9 cellular contexts compared by ENCODE assay signal in genomic region chr3:187739125-187739560, GRCh38. TPM values are rescaled to one million over a fixed set of nuclear protein-coding genes. Genes with fewer than 3 reads are reported as not detected.
DNase-seq lines count a peak whose midpoint lies in the region; ATAC-seq, FAIRE-seq and TF ChIP-seq lines count a peak whose summit lies in the region.
"Had no signal": no experiment of that assay in that cellular context is flagged by ENCODE, and none has a peak within 500 bp of the region (broad histone marks: within the 10 kb centered on the region; RNA-seq: fewer than 3 reads in every experiment).

No MANE protein-coding gene starts in this region.

- peak overlapping the region; percentile 71 for H3K9ac ChIP-seq in NT2/D1 (ENCODE audit: insufficient read length, low read depth)
- peak overlapping the region; percentile 99 for H3K9ac ChIP-seq in HepG2 (ENCODE audit: insufficient read depth, low read depth, low read length)

- in situ Hi-C loops in HepG2 (cut with HindIII; ENCODE audit: extremely low pct_ligation_motif_present, low pct_unique_long_range_greater_than_20kb): loop anchor here (25.0 kb wide), 3 partner anchors 673 to 998 kb away; no protein-coding TSS in a partner anchor

- H3K4me1 ChIP-seq in NT2/D1 (ENCODE audit: insufficient read depth, insufficient read length): no peaks in the 10 kb centered on the region
- peaks cover 57% of the 10 kb centered on the region for H3K4me1 ChIP-seq in HepG2 (ENCODE audit: insufficient read depth, low read length)

- POLR2A ChIA-PET in HepG2 (lab: Yijun Ruan, JAX): interaction anchor here (0.7 to 5.7 kb wide), 9 partner anchors 11 to 1142 kb away, joined by 3 to 31 read pairs (median 4); partner anchors contain the start of gene LPP

- H3K27ac Mint-ChIP-seq in brain: peak overlapping the region; percentile 55 to 100 (median 86)
- peak overlapping the region; percentile 94 for H3K27ac Mint-ChIP-seq in stimulated activated naive B cell treated with anti-CD40 and anti-IgM and Interleukin-4, amounts not matched to agents 10 μg/mL and 1 μg/mL and 100 μg/mL, for 72 hours

- H3K4me2 ChIP-seq in HepG2 (ENCODE audit: low read depth, low read length): peak overlapping the region; percentile 95

- CTCF ChIA-PET in HepG2 (lab: Yijun Ruan, JAX; ENCODE audit: low intra/inter-chr PET ratio, low total read pairs): interaction anchor here (1.3 to 3.5 kb wide), 3 partner anchors 1215 to 1310 kb away, joined by 3 to 16 read pairs (median 8); no protein-coding TSS in a partner anchor

- peaks cover 100% of the 10 kb centered on the region for H3K79me2 ChIP-seq in HepG2 (ENCODE audit: insufficient read depth, low read length)

- intact Hi-C loops in HepG2 (cut with micrococcal nuclease; ENCODE audit: unreplicated experiment): loop anchor here (2.0 to 5.0 kb wide), 2 partner anchors 1098 to 1410 kb away; no protein-coding TSS in a partner anchor

- peak; percentile 16 for ATAC-seq in HepG2
- peak in 1 of 2 donors; percentile 2 for ATAC-seq in stimulated activated naive B cell treated with anti-CD40 and anti-IgM and Interleukin-4, amounts not matched to agents 10 μg/mL and 1 μg/mL and 100 μg/mL, for 72 hours (replicated peaks)

- TF ChIP-seq EP300 in HepG2 (IDR thresholded peaks at IDR 0.05; ENCODE audit: low read depth in 2 of 2, low read length in 2 of 2) (no peak), HepG2 (CRISPR knock-in tag; IDR thresholded peaks at IDR 0.05; ENCODE audit: borderline replicate concordance) (no peak)

- TF ChIP-seq CTCF in brain (conservative IDR thresholded peaks at IDR 0.05) (peak; percentile 11 to 32), HepG2 (CRISPR knock-in tag; IDR thresholded peaks at IDR 0.05) (no peak)

- DNase-seq in AG08396 (ENCODE audit: low spot score) (peak; percentile 39), NT2/D1 (ENCODE audit: low read depth, low spot score) (no peak), HepG2 (ENCODE audit: low spot score) (no peak), pons (ENCODE audit: low spot score) (no peak), NCI-H510A (lab: John Stamatoyannopoulos, UW) (no peak), NCI-H526 treated with DMSO at 0.1 percent for 48 hours (lab: John Stamatoyannopoulos, UW) (no peak)
- DNase-seq in stimulated activated naive B cell treated with anti-CD40 and anti-IgM and Interleukin-4, amounts not matched to agents 10 μg/mL and 1 μg/mL and 100 μg/mL, for 72 hours: no peak

- H3K4me3 Mint-ChIP-seq in brain: peak overlapping the region; percentile 90 to 100 (median 95)
- H3K4me3 Mint-ChIP-seq in stimulated activated naive B cell treated with anti-CD40 and anti-IgM and Interleukin-4, amounts not matched to agents 10 μg/mL and 1 μg/mL and 100 μg/mL, for 72 hours: peak overlapping the region; percentile 88 to 95

- no peak for FAIRE-seq in HepG2 (lab: Jason Lieb, UNC)
- FAIRE-seq: colon had no signal

- H3K36me3 ChIP-seq in NT2/D1 (ENCODE audit: insufficient read depth, insufficient read length, low read length) (no peaks in the 10 kb centered on the region), HepG2 (replicated peaks in 1 of 2; ENCODE audit: control insufficient read depth in 1 of 2, insufficient read depth in 2 of 2, low read length in 2 of 2) (peaks cover 2 to 12% of the 10 kb centered on the region in 2 experiments; a peak in 3 of 5 replicates)

- H3K27me3 Mint-ChIP-seq in brain: peaks cover 37% of the 10 kb centered on the region
- no peaks in the 10 kb centered on the region for H3K27me3 Mint-ChIP-seq in stimulated activated naive B cell treated with anti-CD40 and anti-IgM and Interleukin-4, amounts not matched to agents 10 μg/mL and 1 μg/mL and 100 μg/mL, for 72 hours

- no peak for TF ChIP-seq RAD21 in HepG2 (CRISPR knock-in tag; IDR thresholded peaks at IDR 0.05)

- H3K27me3 ChIP-seq in NT2/D1 (ENCODE audit: insufficient read depth, insufficient read length): peaks cover 58% of the 10 kb centered on the region
- H3K27me3 ChIP-seq in HepG2 (ENCODE audit: control insufficient read depth in 1 of 2, insufficient read depth in 2 of 2, low read length in 2 of 2): no peaks in the 10 kb centered on the region; a peak in 1 of 5 replicates

- H3K27ac ChIP-seq in HepG2 (ENCODE audit: extremely low read length, insufficient read depth, low read length): peak overlapping the region; percentile 100

- 44% methylated on average over 21 of the region's 21 CpGs for WGBS in HepG2 (ENCODE audit: low lambda C conversion rate)

- 0 out of 4 replicates have a peak, but pooled peaks of 1 of the 2 experiments have one; percentile 8 for TF ChIP-seq POLR2A in HepG2 (IDR thresholded peaks at IDR 0.05; ENCODE audit: insufficient read depth in 1 of 2, low read depth in 2 of 2, low read length in 2 of 2)

- H3K4me3 ChIP-seq in NT2/D1 (ENCODE audit: insufficient read length, low read depth): peak overlapping the region; percentile 43
- H3K4me3 ChIP-seq in HepG2 (replicated peaks in 1 of 3; ENCODE audit: insufficient read depth in 1 of 3, low read depth in 2 of 3, low read length in 3 of 3): peak overlapping the region; percentile 45 to 99 (median 98)

- H3K4me1 Mint-ChIP-seq in brain: peaks cover 70% of the 10 kb centered on the region
- peaks cover 41 to 60% of the 10 kb centered on the region in 2 donors for H3K4me1 Mint-ChIP-seq in stimulated activated naive B cell treated with anti-CD40 and anti-IgM and Interleukin-4, amounts not matched to agents 10 μg/mL and 1 μg/mL and 100 μg/mL, for 72 hours

- peaks cover 93% of the 10 kb centered on the region for H4K20me1 ChIP-seq in HepG2 (ENCODE audit: insufficient read depth, low read length)

- H3K36me3 Mint-ChIP-seq in brain: no peaks in the 10 kb centered on the region
- peaks cover 8 to 12% of the 10 kb centered on the region in 2 donors for H3K36me3 Mint-ChIP-seq in stimulated activated naive B cell treated with anti-CD40 and anti-IgM and Interleukin-4, amounts not matched to agents 10 μg/mL and 1 μg/mL and 100 μg/mL, for 72 hours

- H3K9me3 ChIP-seq in NT2/D1 (ENCODE audit: insufficient read depth, low read length) (no peaks in the 10 kb centered on the region), HepG2 (ENCODE audit: low read length) (no peaks in the 10 kb centered on the region)

- H2AFZ ChIP-seq in HepG2 (ENCODE audit: low read length): no peak overlapping the region

- no peaks in the 10 kb centered on the region for H3K9me3 Mint-ChIP-seq in brain
- H3K9me3 Mint-ChIP-seq in stimulated activated naive B cell treated with anti-CD40 and anti-IgM and Interleukin-4, amounts not matched to agents 10 μg/mL and 1 μg/mL and 100 μg/mL, for 72 hours: no peaks in the 10 kb centered on the region

- no TSS peak for BruUV-seq in HepG2 (replicated peaks; lab: Mats Ljungman, UMichigan)

RNA-seq across cellular contexts. Expression of gene BCL6, which starts 6.1 kb away (rescaled TPM):
- 30.0 TPM for polyA plus RNA-seq in brain (ENCODE audit: insufficient read depth, low read depth, low replicate concordance)
- total RNA-seq in HepG2 (2016; rRNA removed; fragmentation: Illumina TruSeq; extraction: Trizol): 20.3 and 21.2 TPM in 2 replicates
- total RNA-seq in HepG2 (2016; cell fraction: cytosol; rRNA removed; fragmentation: Illumina TruSeq; extraction: Trizol; ENCODE audit: low read depth): 5.3 and 5.8 TPM in 2 replicates
- 12.4 and 21.0 TPM in 2 replicates for total RNA-seq in HepG2 (2016; cell fraction: insoluble cytoplasmic fraction; rRNA removed; fragmentation: Illumina TruSeq; extraction: Trizol)
- total RNA-seq in HepG2 (2016; cell fraction: membrane; rRNA removed; fragmentation: Illumina TruSeq; extraction: Trizol): 8.3 and 11.0 TPM in 2 replicates
- 25.9 and 29.9 TPM in 2 replicates for total RNA-seq in HepG2 (2016; cell fraction: nucleus; rRNA removed; fragmentation: Illumina TruSeq; extraction: Trizol)
- polyA plus RNA-seq in HepG2 (2011; rRNA removed): 53.7 and 67.5 TPM in 2 replicates
- polyA plus RNA-seq in HepG2 (2011; cell fraction: cytosol; rRNA removed): 18.9 and 19.0 TPM in 2 replicates
- polyA plus RNA-seq in HepG2 (2011; cell fraction: nucleus; rRNA removed): 286 and 355 TPM in 2 replicates
- polyA plus RNA-seq in HepG2 (2012): 95.9 and 236 TPM in 2 replicates
- 1.1 and 1.4 TPM in 2 replicates for polyA plus RNA-seq in HepG2 (2016; cell fraction: cytosol; fragmentation: Illumina TruSeq; extraction: Trizol; ENCODE audit: low read depth)
- 19.4 and 26.5 TPM in 2 replicates for polyA plus RNA-seq in HepG2 (2016; cell fraction: insoluble cytoplasmic fraction; fragmentation: Illumina TruSeq; extraction: Trizol; ENCODE audit: low read depth)
- polyA plus RNA-seq in HepG2 (2016; cell fraction: membrane; fragmentation: Illumina TruSeq; extraction: Trizol; ENCODE audit: low read depth): 3.5 and 4.8 TPM in 2 replicates
- polyA plus RNA-seq in HepG2 (2016; cell fraction: nucleus; fragmentation: Illumina TruSeq; extraction: Trizol; ENCODE audit: insufficient read depth, low read depth): 95.1 and 111 TPM in 2 replicates
- polyA minus RNA-seq in HepG2 (2011; rRNA and poly(A)+ RNA removed; ENCODE audit: low replicate concordance): 16.4 and 68.3 TPM in 2 replicates
- polyA minus RNA-seq in HepG2 (2011; cell fraction: cytosol; rRNA and poly(A)+ RNA removed): 22.3 and 35.5 TPM in 2 replicates
- 81.2 and 114 TPM in 2 replicates for polyA minus RNA-seq in HepG2 (2011; cell fraction: nucleus; rRNA and poly(A)+ RNA removed)

RNA-seq across cellular contexts. Expression of gene RTP2, which starts 36.8 kb away (rescaled TPM):
- not detected for polyA plus RNA-seq in brain (ENCODE audit: insufficient read depth, low read depth, low replicate concordance)
- total RNA-seq in HepG2 (2016; rRNA removed; fragmentation: Illumina TruSeq; extraction: Trizol): not detected in 2 replicates
- total RNA-seq in HepG2 (2016; cell fraction: cytosol; rRNA removed; fragmentation: Illumina TruSeq; extraction: Trizol; ENCODE audit: low read depth): not detected in 2 replicates
- total RNA-seq in HepG2 (2016; cell fraction: insoluble cytoplasmic fraction; rRNA removed; fragmentation: Illumina TruSeq; extraction: Trizol): not detected in 2 replicates
- not detected in 2 replicates for total RNA-seq in HepG2 (2016; cell fraction: membrane; rRNA removed; fragmentation: Illumina TruSeq; extraction: Trizol)
- total RNA-seq in HepG2 (2016; cell fraction: nucleus; rRNA removed; fragmentation: Illumina TruSeq; extraction: Trizol): not detected in 2 replicates
- not detected in 2 replicates for polyA plus RNA-seq in HepG2 (2011; rRNA removed)
- polyA plus RNA-seq in HepG2 (2011; cell fraction: cytosol; rRNA removed): not detected in 2 replicates
- polyA plus RNA-seq in HepG2 (2011; cell fraction: nucleus; rRNA removed): not detected in 2 replicates
- not detected in 2 replicates for polyA plus RNA-seq in HepG2 (2012)
- polyA plus RNA-seq in HepG2 (2016; cell fraction: cytosol; fragmentation: Illumina TruSeq; extraction: Trizol; ENCODE audit: low read depth): not detected in 2 replicates
- not detected in 2 replicates for polyA plus RNA-seq in HepG2 (2016; cell fraction: insoluble cytoplasmic fraction; fragmentation: Illumina TruSeq; extraction: Trizol; ENCODE audit: low read depth)
- not detected in 2 replicates for polyA plus RNA-seq in HepG2 (2016; cell fraction: membrane; fragmentation: Illumina TruSeq; extraction: Trizol; ENCODE audit: low read depth)
- polyA plus RNA-seq in HepG2 (2016; cell fraction: nucleus; fragmentation: Illumina TruSeq; extraction: Trizol; ENCODE audit: insufficient read depth, low read depth): not detected in 2 replicates
- polyA minus RNA-seq in HepG2 (2011; rRNA and poly(A)+ RNA removed; ENCODE audit: low replicate concordance): 0.19 TPM in 1 of 2 replicates, not detected in the other
- polyA minus RNA-seq in HepG2 (2011; cell fraction: cytosol; rRNA and poly(A)+ RNA removed): not detected in 2 replicates
- not detected in 2 replicates for polyA minus RNA-seq in HepG2 (2011; cell fraction: nucleus; rRNA and poly(A)+ RNA removed)
